In the genomic region with DNA sequence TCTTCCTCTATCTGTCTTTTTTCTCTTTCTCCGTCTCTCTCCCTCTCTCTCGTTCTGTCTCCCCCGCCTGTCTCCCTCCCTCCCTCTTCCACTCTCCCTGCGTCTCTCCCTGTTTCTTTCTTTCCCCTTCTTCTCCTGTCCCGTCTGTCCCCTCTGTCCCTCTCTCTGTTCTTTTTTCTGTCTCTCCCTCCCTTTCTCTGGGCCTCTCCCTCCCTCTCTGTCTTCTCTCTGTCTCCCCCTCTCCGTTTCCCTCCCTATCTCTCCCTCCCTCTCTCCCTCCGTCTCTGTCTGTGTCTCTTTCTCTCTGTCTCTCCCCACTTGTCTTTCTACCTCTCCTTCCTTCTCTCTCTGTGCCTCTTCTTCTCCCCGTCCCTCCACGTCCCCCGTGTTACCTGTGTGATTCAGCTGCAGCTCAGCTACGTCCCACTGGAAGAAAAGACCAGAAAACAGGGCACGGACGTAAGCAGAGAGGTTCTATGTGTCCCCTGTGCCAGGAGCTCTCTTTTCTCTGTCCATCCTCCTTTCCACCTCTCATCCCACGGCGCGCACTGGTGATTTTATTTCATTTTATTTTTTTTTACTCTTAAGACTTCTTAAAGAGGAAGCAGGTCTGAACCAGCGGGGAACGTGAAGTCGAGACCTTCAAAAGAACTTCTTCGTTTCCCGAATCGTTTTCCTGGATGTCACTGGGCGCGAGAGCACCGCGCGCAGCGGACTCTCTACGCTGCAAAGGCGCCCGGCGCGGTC, we compare ENCODE assay signal across 10 cellular contexts. TPM values are rescaled to one million over a fixed set of nuclear protein-coding genes. Genes with fewer than 3 reads are reported as not detected.
DNase-seq lines count a peak whose midpoint lies in the region; ATAC-seq and TF ChIP-seq lines count a peak whose summit lies in the region.
"Had no signal": no experiment of that assay in that cellular context is flagged by ENCODE, and none has a peak within 500 bp of the region (broad histone marks: within the 10 kb centered on the region; RNA-seq: fewer than 3 reads in every experiment).

No MANE protein-coding gene starts in this region.

- H3K27me3 ChIP-seq in left ventricle myocardium inferior (ENCODE audit: low read depth) (peaks cover 100% of the 10 kb centered on the region), right cardiac atrium (ENCODE audit: control insufficient read depth, insufficient read depth) (no peaks in the 10 kb centered on the region)

- H3K27ac ChIP-seq in left ventricle myocardium inferior (replicated peaks) (no peak overlapping the region), right cardiac atrium (ENCODE audit: low read length) (no peak overlapping the region)

- H3K36me3 ChIP-seq in left ventricle myocardium inferior = no peaks in the 10 kb centered on the region

- H3K36me3 Mint-ChIP-seq in T-helper 17 cell (ENCODE audit: low read depth) (peaks cover 9% of the 10 kb centered on the region), type B pancreatic cell (no peaks in the 10 kb centered on the region)

- intact Hi-C loops in left ventricle myocardium inferior (cut with micrococcal nuclease) (no loop called here), right cardiac atrium (cut with DNase I) (no loop called here)

- H3K9me3 ChIP-seq in left ventricle myocardium inferior (replicated peaks) = no peaks in the 10 kb centered on the region
- no peaks in the 10 kb centered on the region for H3K9me3 ChIP-seq in right cardiac atrium (ENCODE audit: control insufficient read depth, low read length)
- no peaks in the 10 kb centered on the region for H3K9me3 ChIP-seq in T-helper 17 cell (ENCODE audit: control insufficient read depth, low read length, poor library complexity, severe bottlenecking)

- H3K4me1 ChIP-seq in left ventricle myocardium inferior (peaks cover 41% of the 10 kb centered on the region), right cardiac atrium (ENCODE audit: control insufficient read depth, insufficient read depth, low read length) (no peaks in the 10 kb centered on the region)

- TF ChIP-seq CTCF in left ventricle myocardium inferior (IDR thresholded peaks at IDR 0.05; ENCODE audit: borderline replicate concordance) = no peak
- no peak for TF ChIP-seq CTCF in fibroblast of the aortic adventitia (IDR thresholded peaks at IDR 0.05; ENCODE audit: insufficient read depth, low read length)
- TF ChIP-seq CTCF in type B pancreatic cell (conservative IDR thresholded peaks at IDR 0.05) = no peak

- no peak for DNase-seq in left ventricle myocardium inferior
- no peak for DNase-seq in right cardiac atrium
- DNase-seq in T-helper 17 cell = no peak
- DNase-seq in fibroblast of the aortic adventitia (ENCODE audit: low read depth) = no peak
- no peak for DNase-seq in type B pancreatic cell (ENCODE audit: extremely low spot score, unreplicated experiment)
- no peak for DNase-seq in SHP77 treated with DMSO at 0.1 percent for 48 hours (lab: John Stamatoyannopoulos, UW)
- DNase-seq in activated naive CD4-positive, alpha-beta T cell treated with anti-CD3 and anti-CD28 coated beads, Interleukin-2, amount 50 U/mL, for 16 hours = no peak
- DNase-seq: C1 segment of cervical spinal cord had no signal

- H3K4me3 ChIP-seq in left ventricle myocardium inferior (peak overlapping the region; percentile 43), right cardiac atrium (ENCODE audit: low read length) (no peak overlapping the region), fibroblast of the aortic adventitia (ENCODE audit: low read depth, low read length) (peak overlapping the region; percentile 10)

- peaks cover 48% of the 10 kb centered on the region for H3K4me1 Mint-ChIP-seq in T-helper 17 cell
- H3K4me1 Mint-ChIP-seq in type B pancreatic cell (ENCODE audit: unreplicated experiment) = peaks cover 11% of the 10 kb centered on the region

- peaks cover 6% of the 10 kb centered on the region for H3K9me3 Mint-ChIP-seq in type B pancreatic cell

- H3K4me3 Mint-ChIP-seq in T-helper 17 cell (peak overlapping the region; percentile 97), type B pancreatic cell (peak overlapping the region; percentile 49)

- WGBS in right cardiac atrium = 2% methylated on average over 33 of the region's 33 CpGs

- peak overlapping the region; percentile 87 for H3K27ac Mint-ChIP-seq in T-helper 17 cell
- H3K27ac Mint-ChIP-seq in type B pancreatic cell = no peak overlapping the region

- H3K27me3 Mint-ChIP-seq in T-helper 17 cell (peaks cover 70% of the 10 kb centered on the region), type B pancreatic cell (peaks cover 87% of the 10 kb centered on the region)

- no peak for ATAC-seq in right cardiac atrium
- ATAC-seq in T-helper 17 cell = no peak
- no peak for ATAC-seq in GM19397 (IDR thresholded peaks at IDR 0.05; ENCODE audit: unreplicated experiment)

RNA-seq across cellular contexts. Expression of a gene that starts 1.1 kb away (rescaled TPM):
- total RNA-seq in left ventricle myocardium inferior (not detected), right cardiac atrium (not detected), T-helper 17 cell (1 to 10 TPM; 3.0 to 4.5 TPM), fibroblast of the aortic adventitia (ENCODE audit: low replicate concordance) (0.09 TPM in 1 of 2 replicates, not detected in the other), type B pancreatic cell (ENCODE audit: low replicate concordance) (0.74 and 1.0 TPM in 2 replicates)
- polyA plus RNA-seq in right cardiac atrium = not detected
- total RNA-seq: fibroblast of lung had no signal
- polyA plus RNA-seq: fibroblast of lung had no signal

RNA-seq across cellular contexts. Expression of a gene that starts 59.1 kb away (rescaled TPM):
- total RNA-seq in left ventricle myocardium inferior (0.38 TPM), right cardiac atrium (under 1 TPM; 0.17 to 0.91 (median 0.24) TPM), T-helper 17 cell (1 to 10 TPM; 2.2 to 3.3 TPM), fibroblast of the aortic adventitia (ENCODE audit: low replicate concordance) (1.7 and 2.6 TPM in 2 replicates), type B pancreatic cell (ENCODE audit: low replicate concordance) (1.3 and 3.4 TPM in 2 replicates)
- 0.14 TPM for polyA plus RNA-seq in right cardiac atrium
